7 cellular contexts compared by ENCODE assay signal in the genomic region with DNA sequence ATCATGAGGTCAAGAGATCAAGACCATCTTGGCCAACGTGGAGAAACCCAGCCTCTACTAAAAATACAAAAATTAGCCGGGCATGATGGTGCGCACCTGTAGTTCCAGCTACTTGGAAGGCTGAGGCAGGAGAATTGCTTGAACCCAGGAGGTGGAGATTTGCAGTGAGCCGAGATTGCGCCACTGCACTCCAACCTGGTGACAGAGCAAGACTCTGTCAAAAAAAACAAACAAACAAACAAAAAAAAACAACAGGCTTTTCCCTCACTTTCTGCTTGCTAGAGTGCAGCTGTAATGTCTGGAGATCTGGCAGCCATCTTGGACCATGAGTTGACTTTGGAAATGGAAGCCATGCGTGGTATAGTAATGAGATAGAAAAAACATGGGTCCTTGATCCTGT.
A peak's percentile ranks its signal among the peaks of the same experiment; 100 is the strongest.
DNase-seq lines count a peak whose midpoint lies in the region; ATAC-seq and TF ChIP-seq lines count a peak whose summit lies in the region.
"Not testable (repeated sequence)": the region's sequence is repeated elsewhere in the genome, so short reads cannot be mapped to it uniquely, and the experiment has no call there.

No MANE protein-coding gene starts in this region.

- dilution Hi-C loops in mammary epithelial cell (cut with HindIII; ENCODE audit: low sequenced_read_pairs), result not testable (repeated sequence)

- H3K9me3 ChIP-seq in PC-3 (ENCODE audit: low read length) (peaks cover 26% of the 10 kb centered on the region), mammary epithelial cell (replicated peaks; ENCODE audit: insufficient read depth, low read length) (peaks cover 39% of the 10 kb centered on the region)
- H3K9me3 ChIP-seq in SJSA1 (replicated peaks), result not testable (repeated sequence)

- not testable (repeated sequence) for H3K4ac ChIP-seq in mesendoderm (ENCODE audit: low read depth, low read length)

- not testable (repeated sequence) for H2AFZ ChIP-seq in ACC112 (ENCODE audit: low read length, unreplicated experiment); PC-3 (ENCODE audit: low read length); mammary epithelial cell (ENCODE audit: low read depth, low read length)

- H2AK5ac ChIP-seq in mesendoderm (ENCODE audit: low read length), result not testable (repeated sequence)

- not testable (repeated sequence) for H3K4me3 ChIP-seq in ACC112 (ENCODE audit: low read depth, low read length); PC-3 (ENCODE audit: low read length); SJSA1; mammary epithelial cell (replicated peaks in 1 of 3; ENCODE audit: insufficient read depth in 1 of 3, low read depth in 2 of 3, low read length in 3 of 3); mesendoderm (ENCODE audit: low read length)

- not testable (repeated sequence) for H4K8ac ChIP-seq in mesendoderm (ENCODE audit: low read depth, low read length)

- in situ Hi-C loops in mammary epithelial cell (cut with MboI; ENCODE audit: low sequenced_read_pairs in 2 of 2), result loop anchor here (25.0 kb wide), 1 partner anchor 258 kb away; the partner anchor contains the start of gene SLC25A51 (in 2 of the 2)

- H3K4me1 ChIP-seq in ACC112 (ENCODE audit: control insufficient read depth, insufficient read depth, low read length, unreplicated experiment); PC-3 (ENCODE audit: insufficient read depth, low read length); SJSA1 (replicated peaks); mammary epithelial cell (ENCODE audit: insufficient read depth, low read length); mesendoderm (ENCODE audit: control insufficient read depth, low read depth, low read length): not testable (repeated sequence)

- H3K79me1 ChIP-seq in mesendoderm (ENCODE audit: low read length), result not testable (repeated sequence)

- not testable (repeated sequence) for H4K5ac ChIP-seq in mesendoderm (ENCODE audit: low read length)

- not testable (repeated sequence) for H3F3A ChIP-seq in PC-3 (ENCODE audit: low read length, unreplicated experiment)

- peaks cover 11% of the 10 kb centered on the region for H3K36me3 Mint-ChIP-seq in Calu3 (ENCODE audit: insufficient read depth, unreplicated experiment)

- POLR2A ChIA-PET in PC-3 (lab: Charles Lee; ENCODE audit: unreplicated experiment), result interaction anchor here (0.6 kb wide), 1 partner anchor 96 kb away, joined by 3 read pairs; no protein-coding TSS in a partner anchor

- intact Hi-C loops in Calu3 (cut with micrococcal nuclease; ENCODE audit: unreplicated experiment); mammary epithelial cell (cut with micrococcal nuclease): not testable (repeated sequence)
- intact Hi-C loops in PC-3 (cut with micrococcal nuclease), result loop anchor here (10.0 kb wide), 1 partner anchor 55 kb away; no protein-coding TSS in a partner anchor

- not testable (repeated sequence) for H3K27me3 Mint-ChIP-seq in Calu3 (ENCODE audit: unreplicated experiment)

- H3K27me3 ChIP-seq in ACC112 (ENCODE audit: insufficient read depth, low read length); PC-3 (ENCODE audit: low read length); SJSA1 (replicated peaks); mammary epithelial cell (ENCODE audit: insufficient read depth, low read length); mesendoderm (ENCODE audit: insufficient read depth, low read length, poor library complexity): not testable (repeated sequence)

- not testable (repeated sequence) for H4K20me1 ChIP-seq in PC-3 (ENCODE audit: low read length); mammary epithelial cell (ENCODE audit: insufficient read depth, low read length)

- ATAC-seq in PC-3, result not testable (repeated sequence)

- not testable (repeated sequence) for H3K18ac ChIP-seq in mesendoderm (ENCODE audit: low read length)

- not testable (repeated sequence) for H3K4me2 ChIP-seq in PC-3 (ENCODE audit: low read length); mammary epithelial cell (ENCODE audit: insufficient read depth, low read depth, low read length); mesendoderm (ENCODE audit: low read length)

- H3K27ac ChIP-seq in ACC112 (ENCODE audit: low read depth, low read length) (peak overlapping the region; percentile 59), PC-3 (ENCODE audit: low read length) (peak overlapping the region; percentile 97), SJSA1 (peak overlapping the region; percentile 68; the same call in 1 of the 2 replicates), mammary epithelial cell (ENCODE audit: insufficient read depth, low read depth, low read length) (peak overlapping the region; percentile 89), epithelial cell of prostate (peak overlapping the region; percentile 92), mesendoderm (ENCODE audit: low read depth, low read length) (peak overlapping the region; percentile 53)

- DNase-seq in Calu3; PC-3; SJSA1 (ENCODE audit: low read depth in 1 of 2, low spot score in 2 of 2); mammary epithelial cell; epithelial cell of prostate (ENCODE audit: low read depth, low spot score); mesendoderm: not testable (repeated sequence)

- not testable (repeated sequence) for H2BK15ac ChIP-seq in mesendoderm (replicated peaks; ENCODE audit: low read depth)

- peak overlapping the region; percentile 47 for H3K9ac ChIP-seq in PC-3 (ENCODE audit: low read length)
- H3K9ac ChIP-seq in mammary epithelial cell (ENCODE audit: insufficient read depth, low read length); mesendoderm (ENCODE audit: low read length): not testable (repeated sequence)

- not testable (repeated sequence) for BruUV-seq in Calu3 (replicated peaks; lab: Mats Ljungman, UMichigan); PC-3 (replicated peaks; lab: Mats Ljungman, UMichigan); mammary epithelial cell (replicated peaks; lab: Mats Ljungman, UMichigan)

- H3K23ac ChIP-seq in mesendoderm (ENCODE audit: low read length), result not testable (repeated sequence)

- H3K36me3 ChIP-seq in ACC112 (ENCODE audit: insufficient read depth, low read length); SJSA1; mammary epithelial cell (ENCODE audit: insufficient read depth, low read length); mesendoderm (ENCODE audit: control insufficient read depth, insufficient read depth, low read length): not testable (repeated sequence)
- peaks cover 23% of the 10 kb centered on the region; the same call in 1 of the 2 replicates for H3K36me3 ChIP-seq in PC-3 (ENCODE audit: low read depth, low read length)

- not testable (repeated sequence) for H3K9me2 ChIP-seq in PC-3 (replicated peaks; ENCODE audit: low read length)

- not testable (repeated sequence) for H3K9me3 Mint-ChIP-seq in Calu3 (ENCODE audit: low read depth, unreplicated experiment)

- peaks cover 11% of the 10 kb centered on the region for H3K4me1 Mint-ChIP-seq in Calu3 (ENCODE audit: low read depth, unreplicated experiment)

- not testable (repeated sequence) for TF ChIP-seq CTCF in Calu3 (IDR thresholded peaks at IDR 0.05; ENCODE audit: unreplicated experiment); PC-3 (conservative IDR thresholded peaks at IDR 0.05; ENCODE audit: low read depth, low read length); mammary epithelial cell (conservative IDR thresholded peaks at IDR 0.05 in 1 of 2, IDR thresholded peaks at IDR 0.05 in 1 of 2; ENCODE audit: extremely low read depth in 1 of 2, insufficient read depth in 1 of 2, low read depth in 1 of 2, low read length in 2 of 2)

- not testable (repeated sequence) for H2BK120ac ChIP-seq in mesendoderm (ENCODE audit: low read depth, low read length)

- 100% methylated on average over 6 of the region's 6 CpGs for WGBS in mammary epithelial cell (ENCODE audit: low coverage, missing lambda C conversion rate)
- no CpG with 5 or more reads among the region's 6 CpGs for WGBS in mesendoderm (ENCODE audit: extremely low coverage, insufficient coverage, low lambda C conversion rate)

- not testable (repeated sequence) for H3K4me3 Mint-ChIP-seq in Calu3 (ENCODE audit: low read depth, unreplicated experiment)

- CTCF ChIA-PET in Calu3 (lab: Charles Lee); PC-3 (lab: Charles Lee); mammary epithelial cell (lab: Charles Lee; ENCODE audit: low non-redundant PET): not testable (repeated sequence)

- H3K27ac Mint-ChIP-seq in Calu3 (ENCODE audit: unreplicated experiment), result peak overlapping the region; percentile 58

- not testable (repeated sequence) for H2BK5ac ChIP-seq in mesendoderm (ENCODE audit: low read length)

- H3K56ac ChIP-seq in mesendoderm (ENCODE audit: low read length), result not testable (repeated sequence)

- not testable (repeated sequence) for H3K79me2 ChIP-seq in ACC112 (ENCODE audit: control insufficient read depth, insufficient read depth, low read length, unreplicated experiment); PC-3 (ENCODE audit: low read length); mammary epithelial cell (ENCODE audit: insufficient read depth, low read length); mesendoderm (ENCODE audit: control insufficient read depth, insufficient read depth, low read length)
